Comparison of ENCODE assay signal across 22 cellular contexts in the genomic region with DNA sequence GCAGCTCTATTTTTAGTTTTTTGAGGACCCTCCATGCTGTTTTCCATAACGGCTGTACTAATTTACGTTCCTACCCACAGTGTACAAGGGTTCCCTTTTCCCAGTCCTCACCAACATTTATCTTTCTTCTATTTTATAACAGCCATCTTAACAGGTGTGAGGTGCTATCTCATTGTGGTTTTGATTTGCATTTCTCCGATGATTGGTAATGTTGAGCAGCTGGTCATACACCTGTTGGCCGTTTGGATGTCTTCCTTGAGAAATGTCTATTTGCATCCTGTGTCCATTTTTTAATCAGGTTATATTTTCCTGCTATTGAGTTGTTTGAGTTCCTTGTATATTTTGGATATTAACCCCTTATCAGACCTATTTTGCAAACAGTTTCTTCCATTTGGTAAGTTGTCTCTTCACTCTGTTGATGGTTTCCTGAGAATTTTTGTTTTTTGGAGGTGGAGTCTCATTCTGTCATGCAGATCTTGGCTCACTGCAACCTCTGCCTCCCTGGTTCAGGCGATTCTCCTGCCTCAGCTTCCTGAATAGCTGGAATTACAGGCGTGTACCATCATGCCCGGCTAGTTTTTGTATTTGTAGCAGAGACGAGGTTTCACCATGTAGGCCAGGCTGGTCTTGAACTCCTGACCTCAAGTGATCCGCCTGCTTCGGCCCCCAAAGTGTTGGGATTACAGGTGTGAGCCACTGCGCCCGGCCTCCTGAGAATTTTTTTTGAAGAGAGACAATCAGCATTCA.
DNase-seq lines count a peak whose midpoint lies in the region; ATAC-seq, FAIRE-seq and TF ChIP-seq lines count a peak whose summit lies in the region.
"Had no signal": no experiment of that assay in that cellular context is flagged by ENCODE, and none has a peak within 500 bp of the region (broad histone marks: within the 10 kb centered on the region; RNA-seq: fewer than 3 reads in every experiment).

No MANE protein-coding gene starts in this region.

- intact Hi-C loops in esophagus squamous epithelium (cut with DNase I) (no loop called here), head of caudate nucleus (cut with DNase I) (no loop called here)

- no peak for ATAC-seq in SK-N-SH treated with all-trans-retinoic acid at 6 μM for 48 hours
- ATAC-seq: activated CD8-positive, alpha-beta memory T cell treated with anti-CD3 and anti-CD28 coated beads, Interleukin-2, amount 10 ng/mL, durations not matched to agents 7 days and 5 days had no signal

- peaks cover 0 to 32% (median 3%) of the 10 kb centered on the region in 3 donors for H3K4me1 ChIP-seq in esophagus squamous epithelium
- H3K4me1 ChIP-seq: esophagus muscularis mucosa, SJSA1 had no signal

- TF ChIP-seq POLR2A in esophagus squamous epithelium (IDR thresholded peaks at IDR 0.05) (no peak), GM12891 (IDR thresholded peaks at IDR 0.05; ENCODE audit: low read depth, low read length) (no peak)

- no peak overlapping the region for H3K4me3 ChIP-seq in esophagus squamous epithelium
- H3K4me3 ChIP-seq: cardiac muscle cell, dorsolateral prefrontal cortex, esophagus muscularis mucosa, SJSA1, thyroid gland had no signal

- no peaks in the 10 kb centered on the region for H3K9me3 ChIP-seq in esophagus squamous epithelium
- H3K9me3 ChIP-seq: esophagus muscularis mucosa, SJSA1, thyroid gland had no signal

- FAIRE-seq in GM12891 (lab: Jason Lieb, UNC): no peak
- FAIRE-seq: H1 had no signal

- 58 to 74% methylated on average over 5 to 8 of the region's 12 CpGs for WGBS in esophagus squamous epithelium, 2 donors

- no peaks in the 10 kb centered on the region for H3K27me3 ChIP-seq in esophagus squamous epithelium
- H3K27me3 ChIP-seq: cardiac muscle cell, dorsolateral prefrontal cortex, esophagus muscularis mucosa, SJSA1, thyroid gland had no signal

- DNase-seq in COLO668 (lab: John Stamatoyannopoulos, UW; ENCODE audit: unreplicated experiment): peak; percentile 63
- DNase-seq in LHCN-M2 (ENCODE audit: low read depth): peak; percentile 30
- peak; percentile 68 for DNase-seq in NCI-H774 (lab: John Stamatoyannopoulos, UW)
- no peak for DNase-seq in esophagus squamous epithelium (lab: John Stamatoyannopoulos, UW)
- no peak for DNase-seq in head of caudate nucleus
- DNase-seq in NK-92 (lab: John Stamatoyannopoulos, UW; ENCODE audit: unreplicated experiment): no peak
- no peak for DNase-seq in GM12891 (ENCODE audit: insufficient read length, low spot score)
- DNase-seq: activated CD4-positive, CD25-positive, alpha-beta regulatory T cell treated with anti-CD3 and anti-CD28 coated beads, Interleukin-2, amount 50 U/mL, for 72 hours; activated CD8-positive, alpha-beta memory T cell treated with anti-CD3 and anti-CD28 coated beads, Interleukin-2, amount 10 ng/mL, durations not matched to agents 7 days and 5 days; dorsolateral prefrontal cortex; GF-D8; glutamatergic neuron; KG1; NCI-H1930; nephron progenitor cell; T1000; thyroid gland had no signal

- TF ChIP-seq CTCF in esophagus squamous epithelium (IDR thresholded peaks at IDR 0.05): no peak

- no peaks in the 10 kb centered on the region for H3K36me3 ChIP-seq in esophagus squamous epithelium
- H3K36me3 ChIP-seq: cardiac muscle cell, SJSA1, thyroid gland had no signal

- peak overlapping the region in 3 of 4 donors; percentile 52 to 65 (median 53) for H3K27ac ChIP-seq in esophagus squamous epithelium
- H3K27ac ChIP-seq: cardiac muscle cell, dorsolateral prefrontal cortex, esophagus muscularis mucosa, SJSA1, thyroid gland had no signal

TF ChIP-seq in GM12891, 5 proteins besides CTCF, POLR2A, EP300 and RAD21:
- TF ChIP-seq SPI1 (IDR thresholded peaks at IDR 0.05; ENCODE audit: low read depth, low read length) (no peak), POU2F2 (IDR thresholded peaks at IDR 0.05; ENCODE audit: low read depth, low read length) (no peak), POLR2AphosphoS5 (IDR thresholded peaks at IDR 0.05; ENCODE audit: low read depth, low read length) (no peak), TAF1 (IDR thresholded peaks at IDR 0.05; ENCODE audit: low read depth, low read length) (no peak), PAX5 (IDR thresholded peaks at IDR 0.05; ENCODE audit: insufficient read depth, low read length, severe bottlenecking) (no peak)
TF ChIP-seq in GM12891: peak in this region for 0.

TF ChIP-seq in SK-N-SH treated with all-trans-retinoic acid at 6 μM for 48 hours, 23 proteins besides CTCF, POLR2A, EP300 and RAD21:
- TF ChIP-seq, protein P1, sequence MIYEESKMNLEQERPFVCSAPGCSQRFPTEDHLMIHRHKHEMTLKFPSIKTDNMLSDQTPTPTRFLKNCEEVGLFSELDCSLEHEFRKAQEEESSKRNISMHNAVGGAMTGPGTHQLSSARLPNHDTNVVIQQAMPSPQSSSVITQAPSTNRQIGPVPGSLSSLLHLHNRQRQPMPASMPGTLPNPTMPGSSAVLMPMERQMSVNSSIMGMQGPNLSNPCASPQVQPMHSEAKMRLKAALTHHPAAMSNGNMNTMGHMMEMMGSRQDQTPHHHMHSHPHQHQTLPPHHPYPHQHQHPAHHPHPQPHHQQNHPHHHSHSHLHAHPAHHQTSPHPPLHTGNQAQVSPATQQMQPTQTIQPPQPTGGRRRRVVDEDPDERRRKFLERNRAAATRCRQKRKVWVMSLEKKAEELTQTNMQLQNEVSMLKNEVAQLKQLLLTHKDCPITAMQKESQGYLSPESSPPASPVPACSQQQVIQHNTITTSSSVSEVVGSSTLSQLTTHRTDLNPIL (CRISPR knock-in tag; IDR thresholded peaks at IDR 0.05; ENCODE audit: low read depth): no peak
- TF ChIP-seq, protein P2, sequence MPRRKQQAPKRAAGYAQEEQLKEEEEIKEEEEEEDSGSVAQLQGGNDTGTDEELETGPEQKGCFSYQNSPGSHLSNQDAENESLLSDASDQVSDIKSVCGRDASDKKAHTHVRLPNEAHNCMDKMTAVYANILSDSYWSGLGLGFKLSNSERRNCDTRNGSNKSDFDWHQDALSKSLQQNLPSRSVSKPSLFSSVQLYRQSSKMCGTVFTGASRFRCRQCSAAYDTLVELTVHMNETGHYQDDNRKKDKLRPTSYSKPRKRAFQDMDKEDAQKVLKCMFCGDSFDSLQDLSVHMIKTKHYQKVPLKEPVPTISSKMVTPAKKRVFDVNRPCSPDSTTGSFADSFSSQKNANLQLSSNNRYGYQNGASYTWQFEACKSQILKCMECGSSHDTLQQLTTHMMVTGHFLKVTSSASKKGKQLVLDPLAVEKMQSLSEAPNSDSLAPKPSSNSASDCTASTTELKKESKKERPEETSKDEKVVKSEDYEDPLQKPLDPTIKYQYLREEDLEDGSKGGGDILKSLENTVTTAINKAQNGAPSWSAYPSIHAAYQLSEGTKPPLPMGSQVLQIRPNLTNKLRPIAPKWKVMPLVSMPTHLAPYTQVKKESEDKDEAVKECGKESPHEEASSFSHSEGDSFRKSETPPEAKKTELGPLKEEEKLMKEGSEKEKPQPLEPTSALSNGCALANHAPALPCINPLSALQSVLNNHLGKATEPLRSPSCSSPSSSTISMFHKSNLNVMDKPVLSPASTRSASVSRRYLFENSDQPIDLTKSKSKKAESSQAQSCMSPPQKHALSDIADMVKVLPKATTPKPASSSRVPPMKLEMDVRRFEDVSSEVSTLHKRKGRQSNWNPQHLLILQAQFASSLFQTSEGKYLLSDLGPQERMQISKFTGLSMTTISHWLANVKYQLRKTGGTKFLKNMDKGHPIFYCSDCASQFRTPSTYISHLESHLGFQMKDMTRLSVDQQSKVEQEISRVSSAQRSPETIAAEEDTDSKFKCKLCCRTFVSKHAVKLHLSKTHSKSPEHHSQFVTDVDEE (CRISPR knock-in tag; IDR thresholded peaks at IDR 0.05): no peak
- TF ChIP-seq RARB (CRISPR knock-in tag; IDR thresholded peaks at IDR 0.05) (no peak), SNAI2 (CRISPR knock-in tag; IDR thresholded peaks at IDR 0.05) (no peak), ZC3H10 (CRISPR knock-in tag; IDR thresholded peaks at IDR 0.05) (no peak), GLIS3 (CRISPR knock-in tag; IDR thresholded peaks at IDR 0.05) (no peak), OSR1 (CRISPR knock-in tag; IDR thresholded peaks at IDR 0.05) (no peak), TCF4 (CRISPR knock-in tag; IDR thresholded peaks at IDR 0.05; ENCODE audit: borderline replicate concordance) (no peak), ESRRG (CRISPR knock-in tag; IDR thresholded peaks at IDR 0.05) (no peak), ZNF8 (CRISPR knock-in tag; IDR thresholded peaks at IDR 0.05) (no peak), BACH2 (CRISPR knock-in tag; IDR thresholded peaks at IDR 0.05; ENCODE audit: borderline replicate concordance) (no peak)
- TF ChIP-seq, protein P3, sequence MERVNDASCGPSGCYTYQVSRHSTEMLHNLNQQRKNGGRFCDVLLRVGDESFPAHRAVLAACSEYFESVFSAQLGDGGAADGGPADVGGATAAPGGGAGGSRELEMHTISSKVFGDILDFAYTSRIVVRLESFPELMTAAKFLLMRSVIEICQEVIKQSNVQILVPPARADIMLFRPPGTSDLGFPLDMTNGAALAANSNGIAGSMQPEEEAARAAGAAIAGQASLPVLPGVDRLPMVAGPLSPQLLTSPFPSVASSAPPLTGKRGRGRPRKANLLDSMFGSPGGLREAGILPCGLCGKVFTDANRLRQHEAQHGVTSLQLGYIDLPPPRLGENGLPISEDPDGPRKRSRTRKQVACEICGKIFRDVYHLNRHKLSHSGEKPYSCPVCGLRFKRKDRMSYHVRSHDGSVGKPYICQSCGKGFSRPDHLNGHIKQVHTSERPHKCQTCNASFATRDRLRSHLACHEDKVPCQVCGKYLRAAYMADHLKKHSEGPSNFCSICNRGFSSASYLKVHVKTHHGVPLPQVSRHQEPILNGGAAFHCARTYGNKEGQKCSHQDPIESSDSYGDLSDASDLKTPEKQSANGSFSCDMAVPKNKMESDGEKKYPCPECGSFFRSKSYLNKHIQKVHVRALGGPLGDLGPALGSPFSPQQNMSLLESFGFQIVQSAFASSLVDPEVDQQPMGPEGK (CRISPR knock-in tag; IDR thresholded peaks at IDR 0.05; ENCODE audit: borderline replicate concordance): no peak
- TF ChIP-seq, protein P4, sequence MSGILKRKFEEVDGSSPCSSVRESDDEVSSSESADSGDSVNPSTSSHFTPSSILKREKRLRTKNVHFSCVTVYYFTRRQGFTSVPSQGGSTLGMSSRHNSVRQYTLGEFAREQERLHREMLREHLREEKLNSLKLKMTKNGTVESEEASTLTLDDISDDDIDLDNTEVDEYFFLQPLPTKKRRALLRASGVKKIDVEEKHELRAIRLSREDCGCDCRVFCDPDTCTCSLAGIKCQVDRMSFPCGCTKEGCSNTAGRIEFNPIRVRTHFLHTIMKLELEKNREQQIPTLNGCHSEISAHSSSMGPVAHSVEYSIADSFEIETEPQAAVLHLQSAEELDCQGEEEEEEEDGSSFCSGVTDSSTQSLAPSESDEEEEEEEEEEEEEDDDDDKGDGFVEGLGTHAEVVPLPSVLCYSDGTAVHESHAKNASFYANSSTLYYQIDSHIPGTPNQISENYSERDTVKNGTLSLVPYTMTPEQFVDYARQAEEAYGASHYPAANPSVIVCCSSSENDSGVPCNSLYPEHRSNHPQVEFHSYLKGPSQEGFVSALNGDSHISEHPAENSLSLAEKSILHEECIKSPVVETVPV (CRISPR knock-in tag; IDR thresholded peaks at IDR 0.05): no peak

Comparison
In these comparisons a context has a peak if more than half of its experiments do, and no peak if none do; other contexts are left out.
1. DNase-seq: peak in COLO668 (single experiment), LHCN-M2 (single experiment) and NCI-H774 (single experiment); none in esophagus squamous epithelium (single experiment), head of caudate nucleus (0 of 42), NK-92 (single experiment) and GM12891 (single experiment).